Comparison of ENCODE assay signal across 16 cellular contexts in genomic region chr6:12408752-12409151, GRCh38.
"Had no signal": no experiment of that assay in that cellular context is flagged by ENCODE, and none has a peak within 500 bp of the region (broad histone marks: within the 10 kb centered on the region; RNA-seq: fewer than 3 reads in every experiment).

No MANE protein-coding gene starts in this region.

- DNase-seq: effector memory CD8-positive, alpha-beta T cell; erythroblast; foreskin keratinocyte; kidney glomerular epithelial cell; lower lobe of right lung; midbrain; naive B cell; occipital lobe; sigmoid colon; stimulated activated CD4-positive, alpha-beta T cell treated with anti-CD3 and anti-CD28 coated beads, Interleukin-12 subunit alpha, Interleukin-12 subunit beta, amount 100 ng/mL, for 4 hours; stimulated activated naive CD4-positive, alpha-beta T cell; trophoblast cell had no signal

- H3K27me3 ChIP-seq: foreskin keratinocyte, sigmoid colon had no signal

- H3K36me3 ChIP-seq: lower lobe of right lung, prostate gland, sigmoid colon had no signal

- H3K4me1 ChIP-seq: lower lobe of right lung, parathyroid adenoma, prostate gland had no signal

- H3K4me3 ChIP-seq: lower lobe of right lung, prostate gland, sigmoid colon, skin epidermis had no signal

- H3K9me3 ChIP-seq: lower lobe of right lung, prostate gland, sigmoid colon had no signal

- ATAC-seq: effector memory CD8-positive, alpha-beta T cell; foreskin keratinocyte; left lobe of liver; lower lobe of right lung had no signal

- H3K27ac ChIP-seq: foreskin keratinocyte, lower lobe of right lung, parathyroid adenoma, prostate gland, sigmoid colon, skin epidermis had no signal
